Comparison of ENCODE assay signal across 8 cellular contexts in genomic region chr4:102501635-102502382, GRCh38. TPM values are rescaled to one million over a fixed set of nuclear protein-coding genes. Genes with fewer than 3 reads are reported as not detected.
DNase-seq lines count a peak whose midpoint lies in the region; TF ChIP-seq lines count a peak whose summit lies in the region.

No MANE protein-coding gene starts in this region.

- H3K9me3 ChIP-seq in MG63 (no peaks in the 10 kb centered on the region), right atrium auricular region (no peaks in the 10 kb centered on the region)

- H3K27me3 ChIP-seq in MG63 (no peaks in the 10 kb centered on the region), right atrium auricular region (no peaks in the 10 kb centered on the region)

- H3K4me1 ChIP-seq in right atrium auricular region: peaks cover 0 to 51% of the 10 kb centered on the region in 2 donors

- DNase-seq in GM10266 (ENCODE audit: extremely low spot score) (peak; percentile 56), HCEC 1CT (peak; percentile 62), MG63 (peak; percentile 69), T-helper 1 cell (peak; percentile 30 to 78 (median 44)), right atrium auricular region (ENCODE audit: low spot score) (peak; percentile 81), putamen (ENCODE audit: low spot score) (peak; percentile 76), SHP77 treated with DMSO at 0.1 percent for 48 hours (lab: John Stamatoyannopoulos, UW) (no peak)

- peak overlapping the region; percentile 98 for H3K27ac ChIP-seq in angular gyrus (ENCODE audit: low read depth, low read length)
- H3K27ac ChIP-seq in right atrium auricular region: peak overlapping the region; percentile 96 to 97

- TF ChIP-seq CTCF in GM10266 (IDR thresholded peaks at IDR 0.05; ENCODE audit: control insufficient read depth, insufficient read depth, low read depth, missing control alignments) (no peak), right atrium auricular region (IDR thresholded peaks at IDR 0.05) (no peak)

- H3K4me3 ChIP-seq in MG63 (peak overlapping the region; percentile 87), right atrium auricular region (peak overlapping the region; percentile 75 to 78)

- H3K36me3 ChIP-seq in MG63: no peaks in the 10 kb centered on the region
- H3K36me3 ChIP-seq in right atrium auricular region: no peaks in the 10 kb centered on the region

RNA-seq across cellular contexts. Expression of gene NFKB1, which starts 0.7 kb away (rescaled TPM):
- total RNA-seq in MG63 (2014; rRNA removed; shearing (Covaris generic); ENCODE audit: low replicate concordance): 24.7 and 25.7 TPM in 2 replicates
- 10 to 100 TPM; 17.8 to 19.3 TPM for total RNA-seq in right atrium auricular region
